ENCODE assay signal across 8 cellular contexts in the genomic region with DNA sequence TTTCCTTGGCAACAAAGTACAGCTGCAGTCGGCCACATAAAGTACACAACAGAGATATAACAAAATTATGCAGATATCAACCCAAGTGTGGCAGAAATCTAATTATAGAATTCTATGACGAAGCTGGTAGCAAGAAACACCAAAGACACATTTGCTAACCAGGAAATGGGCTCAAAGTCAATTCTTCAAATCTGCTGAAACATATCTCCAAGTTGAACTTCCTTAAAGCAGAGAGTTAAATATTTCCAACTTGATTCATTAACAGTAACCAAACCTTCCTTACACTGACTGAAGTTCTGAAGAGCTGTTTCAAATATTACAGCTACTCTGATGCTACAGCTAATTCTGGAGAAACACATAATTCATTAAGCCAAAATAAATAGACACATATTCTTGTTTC.
DNase-seq lines count a peak whose midpoint lies in the region; ATAC-seq and TF ChIP-seq lines count a peak whose summit lies in the region.

No MANE protein-coding gene starts in this region.

- peaks cover 0 to 28% of the 10 kb centered on the region in 2 donors for H3K36me3 ChIP-seq in gastrocnemius medialis

- no peaks in the 10 kb centered on the region for H3K9me3 Mint-ChIP-seq in WTC11

- peaks cover 11% of the 10 kb centered on the region; the same call in 1 of the 2 replicates for H3K4me1 Mint-ChIP-seq in WTC11

- TF ChIP-seq CTCF in WTC11 (IDR thresholded peaks at IDR 0.05) (no peak), gastrocnemius medialis (IDR thresholded peaks at IDR 0.05 in 4 of 5, conservative IDR thresholded peaks at IDR 0.05 in 1 of 5) (no peak), foreskin keratinocyte (conservative IDR thresholded peaks at IDR 0.05) (no peak)

- peaks cover 60% of the 10 kb centered on the region for H3K36me3 Mint-ChIP-seq in WTC11

- CTCF ChIA-PET in WTC11 (lab: Charles Lee) = interaction anchor here (0.6 kb wide), 1 partner anchor 1662 kb away, joined by 6 read pairs; no protein-coding TSS in a partner anchor

- H3K4me3 Mint-ChIP-seq in WTC11 = no peak overlapping the region

- H3K27ac ChIP-seq in gastrocnemius medialis (peak overlapping the region; percentile 17 to 48 (median 40)), foreskin keratinocyte (no peak overlapping the region)

- DNase-seq in GM04503 (ENCODE audit: low read depth) (peak; percentile 32), WTC11 (ENCODE audit: low spot score) (no peak), glomerular visceral epithelial cell (ENCODE audit: extremely low spot score) (peak; percentile 47), gastrocnemius medialis (no peak), cerebellar cortex (ENCODE audit: low spot score) (no peak), foreskin keratinocyte (no peak), DMS 273 (lab: John Stamatoyannopoulos, UW; ENCODE audit: unreplicated experiment) (no peak)

- ATAC-seq in WTC11 = no peak
- peak in 1 of 2 donors; percentile 23 for ATAC-seq in gastrocnemius medialis
- no peak for ATAC-seq in HG02885 (IDR thresholded peaks at IDR 0.05; ENCODE audit: poor library complexity, unreplicated experiment)
- no peak for ATAC-seq in foreskin keratinocyte

- POLR2A ChIA-PET in WTC11 (lab: Charles Lee) = interaction anchor here (0.6 kb wide), 2 partner anchors 10 to 74 kb away, joined by 3 read pairs; no protein-coding TSS in a partner anchor

- no peaks in the 10 kb centered on the region for H3K27me3 Mint-ChIP-seq in WTC11 (ENCODE audit: low read depth)

- peak overlapping the region; percentile 75 for H3K27ac Mint-ChIP-seq in WTC11

- TF ChIP-seq POLR2A in gastrocnemius medialis (IDR thresholded peaks at IDR 0.05) = no peak

- peaks cover 16 to 26% of the 10 kb centered on the region in 2 donors for H3K4me1 ChIP-seq in gastrocnemius medialis
- peaks cover 5% of the 10 kb centered on the region for H3K4me1 ChIP-seq in foreskin keratinocyte

- no peaks in the 10 kb centered on the region for H3K9me3 ChIP-seq in gastrocnemius medialis

- in situ Hi-C loops in gastrocnemius medialis (cut with MboI; ENCODE audit: low sequenced_read_pairs in 4 of 4) = no loop called here

- H3K4me3 ChIP-seq in gastrocnemius medialis = no peak overlapping the region

- intact Hi-C loops in gastrocnemius medialis (cut with DNase I; ENCODE audit: low total_unique reads) = no loop called here

- H3K27me3 ChIP-seq in gastrocnemius medialis (no peaks in the 10 kb centered on the region), foreskin keratinocyte (no peaks in the 10 kb centered on the region)

TF ChIP-seq in WTC11, 78 proteins besides CTCF, POLR2A, EP300 and RAD21:
- TF ChIP-seq, protein P1, sequence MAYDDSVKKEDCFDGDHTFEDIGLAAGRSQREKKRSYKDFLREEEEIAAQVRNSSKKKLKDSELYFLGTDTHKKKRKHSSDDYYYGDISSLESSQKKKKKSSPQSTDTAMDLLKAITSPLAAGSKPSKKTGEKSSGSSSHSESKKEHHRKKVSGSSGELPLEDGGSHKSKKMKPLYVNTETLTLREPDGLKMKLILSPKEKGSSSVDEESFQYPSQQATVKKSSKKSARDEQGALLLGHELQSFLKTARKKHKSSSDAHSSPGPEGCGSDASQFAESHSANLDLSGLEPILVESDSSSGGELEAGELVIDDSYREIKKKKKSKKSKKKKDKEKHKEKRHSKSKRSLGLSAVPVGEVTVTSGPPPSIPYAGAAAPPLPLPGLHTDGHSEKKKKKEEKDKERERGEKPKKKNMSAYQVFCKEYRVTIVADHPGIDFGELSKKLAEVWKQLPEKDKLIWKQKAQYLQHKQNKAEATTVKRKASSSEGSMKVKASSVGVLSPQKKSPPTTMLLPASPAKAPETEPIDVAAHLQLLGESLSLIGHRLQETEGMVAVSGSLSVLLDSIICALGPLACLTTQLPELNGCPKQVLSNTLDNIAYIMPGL (CRISPR knock-in tag; IDR thresholded peaks at IDR 0.05) = no peak
- TF ChIP-seq, protein P2, sequence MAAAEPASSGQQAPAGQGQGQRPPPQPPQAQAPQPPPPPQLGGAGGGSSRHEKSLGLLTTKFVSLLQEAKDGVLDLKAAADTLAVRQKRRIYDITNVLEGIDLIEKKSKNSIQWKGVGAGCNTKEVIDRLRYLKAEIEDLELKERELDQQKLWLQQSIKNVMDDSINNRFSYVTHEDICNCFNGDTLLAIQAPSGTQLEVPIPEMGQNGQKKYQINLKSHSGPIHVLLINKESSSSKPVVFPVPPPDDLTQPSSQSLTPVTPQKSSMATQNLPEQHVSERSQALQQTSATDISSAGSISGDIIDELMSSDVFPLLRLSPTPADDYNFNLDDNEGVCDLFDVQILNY (CRISPR knock-in tag; IDR thresholded peaks at IDR 0.05) = no peak
- TF ChIP-seq, protein P3, sequence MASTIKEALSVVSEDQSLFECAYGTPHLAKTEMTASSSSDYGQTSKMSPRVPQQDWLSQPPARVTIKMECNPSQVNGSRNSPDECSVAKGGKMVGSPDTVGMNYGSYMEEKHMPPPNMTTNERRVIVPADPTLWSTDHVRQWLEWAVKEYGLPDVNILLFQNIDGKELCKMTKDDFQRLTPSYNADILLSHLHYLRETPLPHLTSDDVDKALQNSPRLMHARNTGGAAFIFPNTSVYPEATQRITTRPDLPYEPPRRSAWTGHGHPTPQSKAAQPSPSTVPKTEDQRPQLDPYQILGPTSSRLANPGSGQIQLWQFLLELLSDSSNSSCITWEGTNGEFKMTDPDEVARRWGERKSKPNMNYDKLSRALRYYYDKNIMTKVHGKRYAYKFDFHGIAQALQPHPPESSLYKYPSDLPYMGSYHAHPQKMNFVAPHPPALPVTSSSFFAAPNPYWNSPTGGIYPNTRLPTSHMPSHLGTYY (CRISPR knock-in tag; IDR thresholded peaks at IDR 0.05) = no peak
- TF ChIP-seq, protein P4, sequence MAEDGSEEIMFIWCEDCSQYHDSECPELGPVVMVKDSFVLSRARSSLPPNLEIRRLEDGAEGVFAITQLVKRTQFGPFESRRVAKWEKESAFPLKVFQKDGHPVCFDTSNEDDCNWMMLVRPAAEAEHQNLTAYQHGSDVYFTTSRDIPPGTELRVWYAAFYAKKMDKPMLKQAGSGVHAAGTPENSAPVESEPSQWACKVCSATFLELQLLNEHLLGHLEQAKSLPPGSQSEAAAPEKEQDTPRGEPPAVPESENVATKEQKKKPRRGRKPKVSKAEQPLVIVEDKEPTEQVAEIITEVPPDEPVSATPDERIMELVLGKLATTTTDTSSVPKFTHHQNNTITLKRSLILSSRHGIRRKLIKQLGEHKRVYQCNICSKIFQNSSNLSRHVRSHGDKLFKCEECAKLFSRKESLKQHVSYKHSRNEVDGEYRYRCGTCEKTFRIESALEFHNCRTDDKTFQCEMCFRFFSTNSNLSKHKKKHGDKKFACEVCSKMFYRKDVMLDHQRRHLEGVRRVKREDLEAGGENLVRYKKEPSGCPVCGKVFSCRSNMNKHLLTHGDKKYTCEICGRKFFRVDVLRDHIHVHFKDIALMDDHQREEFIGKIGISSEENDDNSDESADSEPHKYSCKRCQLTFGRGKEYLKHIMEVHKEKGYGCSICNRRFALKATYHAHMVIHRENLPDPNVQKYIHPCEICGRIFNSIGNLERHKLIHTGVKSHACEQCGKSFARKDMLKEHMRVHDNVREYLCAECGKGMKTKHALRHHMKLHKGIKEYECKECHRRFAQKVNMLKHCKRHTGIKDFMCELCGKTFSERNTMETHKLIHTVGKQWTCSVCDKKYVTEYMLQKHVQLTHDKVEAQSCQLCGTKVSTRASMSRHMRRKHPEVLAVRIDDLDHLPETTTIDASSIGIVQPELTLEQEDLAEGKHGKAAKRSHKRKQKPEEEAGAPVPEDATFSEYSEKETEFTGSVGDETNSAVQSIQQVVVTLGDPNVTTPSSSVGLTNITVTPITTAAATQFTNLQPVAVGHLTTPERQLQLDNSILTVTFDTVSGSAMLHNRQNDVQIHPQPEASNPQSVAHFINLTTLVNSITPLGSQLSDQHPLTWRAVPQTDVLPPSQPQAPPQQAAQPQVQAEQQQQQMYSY (CRISPR knock-in tag; IDR thresholded peaks at IDR 0.05) = no peak
- TF ChIP-seq, protein P5, sequence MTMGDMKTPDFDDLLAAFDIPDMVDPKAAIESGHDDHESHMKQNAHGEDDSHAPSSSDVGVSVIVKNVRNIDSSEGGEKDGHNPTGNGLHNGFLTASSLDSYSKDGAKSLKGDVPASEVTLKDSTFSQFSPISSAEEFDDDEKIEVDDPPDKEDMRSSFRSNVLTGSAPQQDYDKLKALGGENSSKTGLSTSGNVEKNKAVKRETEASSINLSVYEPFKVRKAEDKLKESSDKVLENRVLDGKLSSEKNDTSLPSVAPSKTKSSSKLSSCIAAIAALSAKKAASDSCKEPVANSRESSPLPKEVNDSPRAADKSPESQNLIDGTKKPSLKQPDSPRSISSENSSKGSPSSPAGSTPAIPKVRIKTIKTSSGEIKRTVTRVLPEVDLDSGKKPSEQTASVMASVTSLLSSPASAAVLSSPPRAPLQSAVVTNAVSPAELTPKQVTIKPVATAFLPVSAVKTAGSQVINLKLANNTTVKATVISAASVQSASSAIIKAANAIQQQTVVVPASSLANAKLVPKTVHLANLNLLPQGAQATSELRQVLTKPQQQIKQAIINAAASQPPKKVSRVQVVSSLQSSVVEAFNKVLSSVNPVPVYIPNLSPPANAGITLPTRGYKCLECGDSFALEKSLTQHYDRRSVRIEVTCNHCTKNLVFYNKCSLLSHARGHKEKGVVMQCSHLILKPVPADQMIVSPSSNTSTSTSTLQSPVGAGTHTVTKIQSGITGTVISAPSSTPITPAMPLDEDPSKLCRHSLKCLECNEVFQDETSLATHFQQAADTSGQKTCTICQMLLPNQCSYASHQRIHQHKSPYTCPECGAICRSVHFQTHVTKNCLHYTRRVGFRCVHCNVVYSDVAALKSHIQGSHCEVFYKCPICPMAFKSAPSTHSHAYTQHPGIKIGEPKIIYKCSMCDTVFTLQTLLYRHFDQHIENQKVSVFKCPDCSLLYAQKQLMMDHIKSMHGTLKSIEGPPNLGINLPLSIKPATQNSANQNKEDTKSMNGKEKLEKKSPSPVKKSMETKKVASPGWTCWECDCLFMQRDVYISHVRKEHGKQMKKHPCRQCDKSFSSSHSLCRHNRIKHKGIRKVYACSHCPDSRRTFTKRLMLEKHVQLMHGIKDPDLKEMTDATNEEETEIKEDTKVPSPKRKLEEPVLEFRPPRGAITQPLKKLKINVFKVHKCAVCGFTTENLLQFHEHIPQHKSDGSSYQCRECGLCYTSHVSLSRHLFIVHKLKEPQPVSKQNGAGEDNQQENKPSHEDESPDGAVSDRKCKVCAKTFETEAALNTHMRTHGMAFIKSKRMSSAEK (CRISPR knock-in tag; IDR thresholded peaks at IDR 0.05; ENCODE audit: borderline replicate concordance) = no peak

Comparison
In these comparisons a context has a peak if more than half of its experiments do, and no peak if none do; other contexts are left out.
1. DNase-seq: peak in GM04503 (single experiment) and glomerular visceral epithelial cell (single experiment); none in WTC11 (single experiment), gastrocnemius medialis (0 of 2), cerebellar cortex (single experiment), foreskin keratinocyte (0 of 2) and DMS 273 (single experiment).